In genomic region chr5:11719888-11720481, GRCh38 we compare ENCODE assay signal across 8 cellular contexts.
DNase-seq lines count a peak whose midpoint lies in the region; ATAC-seq, FAIRE-seq and TF ChIP-seq lines count a peak whose summit lies in the region.

No MANE protein-coding gene starts in this region.

- TF ChIP-seq CTCF in WERI-Rb-1 (IDR thresholded peaks at IDR 0.05; ENCODE audit: low read depth, low read length): peak; percentile 81

- H3K36me3 ChIP-seq in WERI-Rb-1: no peaks in the 10 kb centered on the region

- H3K4me3 ChIP-seq in WERI-Rb-1 (ENCODE audit: low read depth, low read length): no peak overlapping the region

- ATAC-seq in GM21515 (IDR thresholded peaks at IDR 0.05; ENCODE audit: unreplicated experiment) (no peak), GM19023 (IDR thresholded peaks at IDR 0.05; ENCODE audit: unreplicated experiment) (no peak)

- DNase-seq in stimulated activated CD4-positive, alpha-beta T cell treated with anti-CD3 and anti-CD28 coated beads, Interleukin-15, amount 100 ng/mL, for 24 hours: peak; percentile 20
- DNase-seq in stimulated activated CD4-positive, alpha-beta T cell treated with anti-CD3 and anti-CD28 coated beads, Interleukin-12 subunit alpha, Interleukin-12 subunit beta, amount 100 ng/mL, for 4 hours: no peak
- DNase-seq in NCI-H187 treated with DMSO at 0.1 percent for 48 hours (lab: John Stamatoyannopoulos, UW) (peak; percentile 43), WERI-Rb-1 (peak; percentile 86), iPS-NIHi7 (ENCODE audit: extremely low spot score) (peak; percentile 71), GM12892 (ENCODE audit: insufficient read length) (no peak)

- TF ChIP-seq POLR2A in GM12892 (IDR thresholded peaks at IDR 0.05; ENCODE audit: low read depth, low read length): no peak

- no peaks in the 10 kb centered on the region for H3K9me3 ChIP-seq in WERI-Rb-1 (ENCODE audit: severe bottlenecking)

- no peak overlapping the region for H3K27ac ChIP-seq in WERI-Rb-1

- H3K27me3 ChIP-seq in WERI-Rb-1 (ENCODE audit: insufficient read depth, low read depth, severe bottlenecking): no peaks in the 10 kb centered on the region

- FAIRE-seq in GM12892 (lab: Jason Lieb, UNC): no peak

Comparison
In these comparisons a context has a peak if more than half of its experiments do, and no peak if none do; other contexts are left out.
1. DNase-seq: peak in stimulated activated CD4-positive, alpha-beta T cell treated with anti-CD3 and anti-CD28 coated beads, Interleukin-15, amount 100 ng/mL, for 24 hours (single experiment), NCI-H187 treated with DMSO at 0.1 percent for 48 hours (single experiment), WERI-Rb-1 (single experiment) and iPS-NIHi7 (single experiment); none in stimulated activated CD4-positive, alpha-beta T cell treated with anti-CD3 and anti-CD28 coated beads, Interleukin-12 subunit alpha, Interleukin-12 subunit beta, amount 100 ng/mL, for 4 hours (single experiment) and GM12892 (single experiment).